In the genomic region with DNA sequence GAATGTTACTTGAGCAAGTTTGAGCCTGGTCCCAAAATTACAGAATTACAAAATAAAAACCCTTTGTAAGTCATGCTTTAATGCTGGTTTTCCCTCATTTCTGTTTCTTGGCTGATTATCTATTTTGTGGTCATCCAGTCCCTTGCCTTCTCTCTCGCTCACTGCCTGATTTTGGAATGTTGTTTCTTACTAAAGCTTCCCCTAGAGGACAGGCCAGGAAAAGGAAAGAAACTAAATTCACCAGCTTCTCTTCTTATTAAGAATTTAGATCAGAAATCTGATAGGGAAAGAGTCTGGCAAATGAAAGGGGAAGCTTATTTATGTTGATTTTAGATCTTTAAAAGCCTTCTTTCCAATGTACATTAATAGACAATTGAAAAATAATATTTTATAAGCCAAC, we compare ENCODE assay signal across 1 cellular context.
TF ChIP-seq lines count a peak whose summit lies in the region.

No MANE protein-coding gene starts in this region.

TF ChIP-seq in WTC11, 78 proteins besides CTCF, POLR2A, EP300 and RAD21 (continued from another document):
- TF ChIP-seq ELF4 (CRISPR knock-in tag; IDR thresholded peaks at IDR 0.05; ENCODE audit: low read depth) (no peak), ZNF396 (CRISPR knock-in tag; IDR thresholded peaks at IDR 0.05; ENCODE audit: borderline replicate concordance) (no peak), SP1 (CRISPR knock-in tag; conservative IDR thresholded peaks at IDR 0.05) (no peak), MXD4 (CRISPR knock-in tag; IDR thresholded peaks at IDR 0.05; ENCODE audit: borderline replicate concordance) (no peak)
- TF ChIP-seq, protein P1, sequence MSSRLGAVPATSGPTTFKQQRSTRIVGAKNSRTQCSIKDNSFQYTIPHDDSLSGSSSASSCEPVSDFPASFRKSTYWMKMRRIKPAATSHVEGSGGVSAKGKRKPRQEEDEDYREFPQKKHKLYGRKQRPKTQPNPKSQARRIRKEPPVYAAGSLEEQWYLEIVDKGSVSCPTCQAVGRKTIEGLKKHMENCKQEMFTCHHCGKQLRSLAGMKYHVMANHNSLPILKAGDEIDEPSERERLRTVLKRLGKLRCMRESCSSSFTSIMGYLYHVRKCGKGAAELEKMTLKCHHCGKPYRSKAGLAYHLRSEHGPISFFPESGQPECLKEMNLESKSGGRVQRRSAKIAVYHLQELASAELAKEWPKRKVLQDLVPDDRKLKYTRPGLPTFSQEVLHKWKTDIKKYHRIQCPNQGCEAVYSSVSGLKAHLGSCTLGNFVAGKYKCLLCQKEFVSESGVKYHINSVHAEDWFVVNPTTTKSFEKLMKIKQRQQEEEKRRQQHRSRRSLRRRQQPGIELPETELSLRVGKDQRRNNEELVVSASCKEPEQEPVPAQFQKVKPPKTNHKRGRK (CRISPR knock-in tag; IDR thresholded peaks at IDR 0.05; ENCODE audit: borderline replicate concordance) = no peak
- TF ChIP-seq, protein P2, sequence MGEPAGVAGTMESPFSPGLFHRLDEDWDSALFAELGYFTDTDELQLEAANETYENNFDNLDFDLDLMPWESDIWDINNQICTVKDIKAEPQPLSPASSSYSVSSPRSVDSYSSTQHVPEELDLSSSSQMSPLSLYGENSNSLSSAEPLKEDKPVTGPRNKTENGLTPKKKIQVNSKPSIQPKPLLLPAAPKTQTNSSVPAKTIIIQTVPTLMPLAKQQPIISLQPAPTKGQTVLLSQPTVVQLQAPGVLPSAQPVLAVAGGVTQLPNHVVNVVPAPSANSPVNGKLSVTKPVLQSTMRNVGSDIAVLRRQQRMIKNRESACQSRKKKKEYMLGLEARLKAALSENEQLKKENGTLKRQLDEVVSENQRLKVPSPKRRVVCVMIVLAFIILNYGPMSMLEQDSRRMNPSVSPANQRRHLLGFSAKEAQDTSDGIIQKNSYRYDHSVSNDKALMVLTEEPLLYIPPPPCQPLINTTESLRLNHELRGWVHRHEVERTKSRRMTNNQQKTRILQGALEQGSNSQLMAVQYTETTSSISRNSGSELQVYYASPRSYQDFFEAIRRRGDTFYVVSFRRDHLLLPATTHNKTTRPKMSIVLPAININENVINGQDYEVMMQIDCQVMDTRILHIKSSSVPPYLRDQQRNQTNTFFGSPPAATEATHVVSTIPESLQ (CRISPR knock-in tag; IDR thresholded peaks at IDR 0.05) = no peak
- TF ChIP-seq, protein P3, sequence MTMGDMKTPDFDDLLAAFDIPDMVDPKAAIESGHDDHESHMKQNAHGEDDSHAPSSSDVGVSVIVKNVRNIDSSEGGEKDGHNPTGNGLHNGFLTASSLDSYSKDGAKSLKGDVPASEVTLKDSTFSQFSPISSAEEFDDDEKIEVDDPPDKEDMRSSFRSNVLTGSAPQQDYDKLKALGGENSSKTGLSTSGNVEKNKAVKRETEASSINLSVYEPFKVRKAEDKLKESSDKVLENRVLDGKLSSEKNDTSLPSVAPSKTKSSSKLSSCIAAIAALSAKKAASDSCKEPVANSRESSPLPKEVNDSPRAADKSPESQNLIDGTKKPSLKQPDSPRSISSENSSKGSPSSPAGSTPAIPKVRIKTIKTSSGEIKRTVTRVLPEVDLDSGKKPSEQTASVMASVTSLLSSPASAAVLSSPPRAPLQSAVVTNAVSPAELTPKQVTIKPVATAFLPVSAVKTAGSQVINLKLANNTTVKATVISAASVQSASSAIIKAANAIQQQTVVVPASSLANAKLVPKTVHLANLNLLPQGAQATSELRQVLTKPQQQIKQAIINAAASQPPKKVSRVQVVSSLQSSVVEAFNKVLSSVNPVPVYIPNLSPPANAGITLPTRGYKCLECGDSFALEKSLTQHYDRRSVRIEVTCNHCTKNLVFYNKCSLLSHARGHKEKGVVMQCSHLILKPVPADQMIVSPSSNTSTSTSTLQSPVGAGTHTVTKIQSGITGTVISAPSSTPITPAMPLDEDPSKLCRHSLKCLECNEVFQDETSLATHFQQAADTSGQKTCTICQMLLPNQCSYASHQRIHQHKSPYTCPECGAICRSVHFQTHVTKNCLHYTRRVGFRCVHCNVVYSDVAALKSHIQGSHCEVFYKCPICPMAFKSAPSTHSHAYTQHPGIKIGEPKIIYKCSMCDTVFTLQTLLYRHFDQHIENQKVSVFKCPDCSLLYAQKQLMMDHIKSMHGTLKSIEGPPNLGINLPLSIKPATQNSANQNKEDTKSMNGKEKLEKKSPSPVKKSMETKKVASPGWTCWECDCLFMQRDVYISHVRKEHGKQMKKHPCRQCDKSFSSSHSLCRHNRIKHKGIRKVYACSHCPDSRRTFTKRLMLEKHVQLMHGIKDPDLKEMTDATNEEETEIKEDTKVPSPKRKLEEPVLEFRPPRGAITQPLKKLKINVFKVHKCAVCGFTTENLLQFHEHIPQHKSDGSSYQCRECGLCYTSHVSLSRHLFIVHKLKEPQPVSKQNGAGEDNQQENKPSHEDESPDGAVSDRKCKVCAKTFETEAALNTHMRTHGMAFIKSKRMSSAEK (CRISPR knock-in tag; IDR thresholded peaks at IDR 0.05; ENCODE audit: borderline replicate concordance) = no peak
